Comparison of ENCODE assay signal across 15 cellular contexts in the genomic region with DNA sequence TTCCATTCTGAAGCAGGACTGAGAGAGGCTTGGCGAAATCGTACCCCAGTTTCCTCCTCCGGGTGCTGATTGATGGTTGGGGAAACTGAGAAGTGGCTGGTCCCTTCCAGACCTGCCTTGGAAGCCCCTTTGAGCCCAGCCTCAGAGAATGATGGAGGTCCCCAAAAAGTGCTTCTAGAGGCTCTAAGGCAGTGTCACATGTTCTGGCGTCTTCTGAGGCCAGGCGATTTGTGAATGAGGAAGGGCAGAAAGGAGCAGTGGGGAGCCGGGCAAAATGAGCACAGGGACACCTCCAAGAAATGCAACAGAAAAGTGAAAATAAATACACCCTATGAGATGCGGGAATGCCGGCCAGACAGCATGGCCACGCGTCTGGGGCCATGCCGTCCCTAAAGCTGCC. TPM values are rescaled to one million over a fixed set of nuclear protein-coding genes. Genes with fewer than 3 reads are reported as not detected.
DNase-seq lines count a peak whose midpoint lies in the region; ATAC-seq, FAIRE-seq and TF ChIP-seq lines count a peak whose summit lies in the region.
"Had no signal": no experiment of that assay in that cellular context is flagged by ENCODE, and none has a peak within 500 bp of the region (broad histone marks: within the 10 kb centered on the region; RNA-seq: fewer than 3 reads in every experiment).

No MANE protein-coding gene starts in this region.

- no peak for FAIRE-seq in astrocyte (lab: Jason Lieb, UNC)
- FAIRE-seq: GM12891 had no signal

- H2BK120ac ChIP-seq in trophoblast cell (ENCODE audit: insufficient read depth, low read length, poor library complexity), result no peak overlapping the region

- no peak overlapping the region for H2BK5ac ChIP-seq in trophoblast cell (ENCODE audit: low read depth, low read length, poor library complexity)

- H2AFZ ChIP-seq in astrocyte (ENCODE audit: low read depth, low read length) (no peak overlapping the region), trophoblast cell (ENCODE audit: insufficient read depth, low read length, poor library complexity) (no peak overlapping the region)

- H3K36me3 ChIP-seq in KOPT-K1 (ENCODE audit: insufficient read depth, low read length), result peaks cover 11% of the 10 kb centered on the region; the same call in 1 of the 2 replicates
- H3K36me3 ChIP-seq in astrocyte (ENCODE audit: insufficient read depth, low read length), result peaks cover 17% of the 10 kb centered on the region
- H3K36me3 ChIP-seq in trophoblast cell (ENCODE audit: control insufficient read depth in 1 of 2, insufficient read depth in 2 of 2, low read length in 2 of 2), result peaks cover 0 to 3% of the 10 kb centered on the region in 2 experiments
- H3K36me3 ChIP-seq: thyroid gland had no signal

- no peak for TF ChIP-seq CTCF in astrocyte (IDR thresholded peaks at IDR 0.05; ENCODE audit: insufficient read depth, low read depth, low read length)

- H4K8ac ChIP-seq in trophoblast cell (ENCODE audit: low read depth, low read length), result no peak overlapping the region

- H3K4me1 ChIP-seq in astrocyte (ENCODE audit: insufficient read depth, low read length), result peaks cover 84% of the 10 kb centered on the region
- peaks cover 12 to 25% of the 10 kb centered on the region in 2 experiments for H3K4me1 ChIP-seq in trophoblast cell (ENCODE audit: control insufficient read depth in 1 of 2, insufficient read depth in 2 of 2, low read length in 2 of 2)

- H3K4me3 Mint-ChIP-seq in activated CD4-positive, alpha-beta T cell treated with anti-CD3 and anti-CD28 coated beads for 36 hours, result peak overlapping the region; percentile 99
- H3K4me3 Mint-ChIP-seq in astrocyte (ENCODE audit: unreplicated experiment), result peak overlapping the region; percentile 84

- CTCF ChIA-PET in activated CD4-positive, alpha-beta T cell treated with anti-CD3 and anti-CD28 coated beads for 36 hours (lab: Charles Lee), result interaction anchor here (0.7 to 1.3 kb wide), 2 partner anchors 40 to 140 kb away, joined by 3 to 6 read pairs; no protein-coding TSS in a partner anchor

- intact Hi-C loops in activated CD4-positive, alpha-beta T cell treated with anti-CD3 and anti-CD28 coated beads for 36 hours (cut with DNase I, micrococcal nuclease), result loop anchor here in 1 of 2 experiments (2.0 kb wide), 3 partner anchors 63 to 139 kb away; no protein-coding TSS in a partner anchor

- H3K27me3 ChIP-seq in astrocyte (ENCODE audit: insufficient read depth, low read length) (no peaks in the 10 kb centered on the region), trophoblast cell (ENCODE audit: insufficient read depth, low read length) (no peaks in the 10 kb centered on the region)
- H3K27me3 ChIP-seq: thyroid gland had no signal

- DNase-seq in activated CD4-positive, alpha-beta T cell treated with anti-CD3 and anti-CD28 coated beads for 36 hours, result no peak
- no peak for DNase-seq in activated CD4-positive, alpha-beta T cell treated with anti-CD3 and anti-CD28 coated beads, Interleukin-2, amount 50 U/mL, for 1 hour
- DNase-seq in astrocyte (ENCODE audit: low read depth) (no peak), trophoblast cell (no peak), hepatic stellate cell (ENCODE audit: low spot score) (no peak)
- DNase-seq: ACHN, DMS79, NCI-H2107, thyroid gland had no signal

- peak overlapping the region; percentile 100 for H3K9ac ChIP-seq in astrocyte (ENCODE audit: low read length)
- no peak overlapping the region for H3K9ac ChIP-seq in trophoblast cell (ENCODE audit: low read length)

- no peaks in the 10 kb centered on the region for H3K9me3 ChIP-seq in KOPT-K1 (ENCODE audit: insufficient read depth, low read length, poor library complexity, severe bottlenecking)
- no peaks in the 10 kb centered on the region for H3K9me3 ChIP-seq in astrocyte (ENCODE audit: insufficient read depth, low read depth, low read length)
- H3K9me3 ChIP-seq in trophoblast cell (ENCODE audit: insufficient read depth, low read depth, low read length), result peaks cover 2% of the 10 kb centered on the region
- H3K9me3 ChIP-seq: thyroid gland had no signal

- H3K4me3 ChIP-seq in astrocyte (ENCODE audit: insufficient read depth, low read depth, low read length) (peak overlapping the region; percentile 86), trophoblast cell (ENCODE audit: low read depth, low read length) (no peak overlapping the region)
- H3K4me3 ChIP-seq: thyroid gland had no signal

- H3K79me2 ChIP-seq in astrocyte (ENCODE audit: insufficient read depth, low read length) (peaks cover 58% of the 10 kb centered on the region), trophoblast cell (ENCODE audit: control insufficient read depth, insufficient read depth, low read length, poor library complexity) (no peaks in the 10 kb centered on the region)

- WGBS in trophoblast cell (ENCODE audit: extremely low coverage, insufficient coverage, insufficient read length), result no CpG with 5 or more reads among the region's 11 CpGs

- no peak overlapping the region for H2BK12ac ChIP-seq in trophoblast cell (ENCODE audit: low read length)

- H3K4ac ChIP-seq in trophoblast cell (ENCODE audit: low read depth, low read length), result no peak overlapping the region

- H4K12ac ChIP-seq in trophoblast cell (ENCODE audit: low read depth, low read length), result no peak overlapping the region

- no peaks in the 10 kb centered on the region for H3K9me3 Mint-ChIP-seq in activated CD4-positive, alpha-beta T cell treated with anti-CD3 and anti-CD28 coated beads for 36 hours (ENCODE audit: low read depth)
- peaks cover 2% of the 10 kb centered on the region for H3K9me3 Mint-ChIP-seq in astrocyte (ENCODE audit: unreplicated experiment)
- H3K9me3 Mint-ChIP-seq: naive thymus-derived CD4-positive, alpha-beta T cell had no signal

- peaks cover 16% of the 10 kb centered on the region for H4K20me1 ChIP-seq in astrocyte (ENCODE audit: insufficient read depth, low read length)

- no peak overlapping the region for H3K23ac ChIP-seq in trophoblast cell (ENCODE audit: low read length)

- H3K79me1 ChIP-seq in trophoblast cell (ENCODE audit: low read length), result peaks cover 14% of the 10 kb centered on the region

- no peak for ATAC-seq in activated CD4-positive, alpha-beta T cell treated with anti-CD3 and anti-CD28 coated beads for 36 hours
- ATAC-seq in GM18502 (IDR thresholded peaks at IDR 0.05; ENCODE audit: poor library complexity, unreplicated experiment) (no peak), GM18907 (IDR thresholded peaks at IDR 0.05; ENCODE audit: unreplicated experiment) (no peak)
- ATAC-seq: naive thymus-derived CD4-positive, alpha-beta T cell had no signal

- POLR2A ChIA-PET in activated CD4-positive, alpha-beta T cell treated with anti-CD3 and anti-CD28 coated beads for 36 hours (lab: Charles Lee), result no interaction called here

- H4K91ac ChIP-seq in trophoblast cell (ENCODE audit: low read depth, low read length), result peak overlapping the region; percentile 51

- H3K27me3 Mint-ChIP-seq in activated CD4-positive, alpha-beta T cell treated with anti-CD3 and anti-CD28 coated beads for 36 hours, result no peaks in the 10 kb centered on the region
- no peaks in the 10 kb centered on the region for H3K27me3 Mint-ChIP-seq in astrocyte (ENCODE audit: low read depth, unreplicated experiment)

- H3K27ac ChIP-seq in KOPT-K1 (ENCODE audit: low read depth, low read length, poor library complexity, severe bottlenecking), result peak overlapping the region; percentile 76
- H3K27ac ChIP-seq in astrocyte (ENCODE audit: low read depth, low read length), result peak overlapping the region; percentile 92
- no peak overlapping the region for H3K27ac ChIP-seq in trophoblast cell (ENCODE audit: low read depth, low read length)
- H3K27ac ChIP-seq: thyroid gland had no signal

- H2AK5ac ChIP-seq in trophoblast cell (ENCODE audit: low read length), result no peak overlapping the region

- no peak overlapping the region for H3K14ac ChIP-seq in trophoblast cell (ENCODE audit: low read length)

- H3K4me2 ChIP-seq in astrocyte (ENCODE audit: low read length), result peak overlapping the region; percentile 100
- H3K4me2 ChIP-seq in trophoblast cell (ENCODE audit: low read length), result no peak overlapping the region

- H3K27ac Mint-ChIP-seq in activated CD4-positive, alpha-beta T cell treated with anti-CD3 and anti-CD28 coated beads for 36 hours, result peak overlapping the region; percentile 89
- peak overlapping the region; percentile 63 for H3K27ac Mint-ChIP-seq in astrocyte (ENCODE audit: unreplicated experiment)

- H3K4me1 Mint-ChIP-seq in activated CD4-positive, alpha-beta T cell treated with anti-CD3 and anti-CD28 coated beads for 36 hours, result peaks cover 61% of the 10 kb centered on the region
- peaks cover 56% of the 10 kb centered on the region for H3K4me1 Mint-ChIP-seq in astrocyte (ENCODE audit: low read depth, unreplicated experiment)

- H3K18ac ChIP-seq in trophoblast cell (ENCODE audit: low read length), result no peak overlapping the region

- peaks cover 34% of the 10 kb centered on the region for H3K36me3 Mint-ChIP-seq in activated CD4-positive, alpha-beta T cell treated with anti-CD3 and anti-CD28 coated beads for 36 hours (ENCODE audit: low read depth)
- H3K36me3 Mint-ChIP-seq in astrocyte (ENCODE audit: low read depth, unreplicated experiment), result peaks cover 14% of the 10 kb centered on the region

RNA-seq across cellular contexts. Expression of gene LIF, which starts 1.0 kb away (rescaled TPM):
- total RNA-seq in activated CD4-positive, alpha-beta T cell treated with anti-CD3 and anti-CD28 coated beads for 36 hours, result 100 to 1,000 TPM in 1 of 2 experiments, 10 to 100 TPM in 1; 77.3 to 105 TPM
- total RNA-seq in astrocyte, result 63.3 and 100 TPM in 2 replicates
- 1.2 and 1.4 TPM in 2 replicates for polyA plus RNA-seq in trophoblast cell (2013)
- polyA plus RNA-seq: naive thymus-derived CD4-positive, alpha-beta T cell had no signal

RNA-seq across cellular contexts. Expression of gene OSM, which starts 19.1 kb away (rescaled TPM):
- total RNA-seq in activated CD4-positive, alpha-beta T cell treated with anti-CD3 and anti-CD28 coated beads for 36 hours, result 10 to 100 TPM; 13.8 to 17.6 TPM
- not detected in 2 replicates for total RNA-seq in astrocyte
- polyA plus RNA-seq in trophoblast cell (2013), result 0.19 and 0.25 TPM in 2 replicates
- total RNA-seq: LHCN-M2 had no signal

RNA-seq across cellular contexts. Expression of gene CASTOR1, which starts 41.7 kb away (rescaled TPM):
- 1 to 10 TPM; 1.6 to 2.2 TPM for total RNA-seq in activated CD4-positive, alpha-beta T cell treated with anti-CD3 and anti-CD28 coated beads for 36 hours
- 15.2 and 16.2 TPM in 2 replicates for total RNA-seq in astrocyte
- polyA plus RNA-seq in trophoblast cell (2013), result 41.1 and 44.2 TPM in 2 replicates

Comparison
In these comparisons a context has a peak if more than half of its experiments do, and no peak if none do; other contexts are left out.
1. RNA of gene OSM, which starts 19.1 kb away (total RNA-seq): 13.8 to 17.6 TPM in activated CD4-positive, alpha-beta T cell treated with anti-CD3 and anti-CD28 coated beads for 36 hours; not detected in astrocyte; every median in the first group is over 10 times any median in the second.